Comparison of ENCODE assay signal across 13 cellular contexts in the genomic region with DNA sequence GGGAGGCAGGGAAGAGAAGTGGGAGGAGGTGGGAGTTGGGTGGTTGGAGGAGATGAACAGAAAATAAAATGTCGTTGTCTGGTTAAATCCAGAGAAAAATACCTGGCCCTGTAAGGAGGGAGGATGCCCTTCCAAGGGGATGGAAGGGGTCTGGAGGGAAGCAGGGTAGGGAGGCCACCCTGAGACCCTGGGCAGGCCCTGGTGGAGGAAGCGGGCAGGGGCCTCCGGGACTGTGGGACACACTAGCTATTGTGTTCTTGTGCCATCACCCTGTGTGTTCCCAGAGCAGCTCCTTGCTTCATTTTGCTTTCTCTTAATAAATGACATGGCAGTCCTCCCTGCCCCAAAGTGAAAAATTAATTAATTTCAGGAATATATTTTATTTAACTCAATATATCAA. TPM values are rescaled to one million over a fixed set of nuclear protein-coding genes. Genes with fewer than 3 reads are reported as not detected.
DNase-seq lines count a peak whose midpoint lies in the region; ATAC-seq and TF ChIP-seq lines count a peak whose summit lies in the region.
"Had no signal": no experiment of that assay in that cellular context is flagged by ENCODE, and none has a peak within 500 bp of the region (broad histone marks: within the 10 kb centered on the region; RNA-seq: fewer than 3 reads in every experiment).

No MANE protein-coding gene starts in this region.

- H3K9me3 Mint-ChIP-seq in T-helper 1 cell treated with Interleukin-12 subunit alpha and Interleukin-12 subunit beta and Interleukin-4 antibody, amounts not matched to agents 30 μg/mL and 1 μg/mL, for 36 hours: no peaks in the 10 kb centered on the region
- no peaks in the 10 kb centered on the region for H3K9me3 Mint-ChIP-seq in activated CD8-positive, alpha-beta T cell treated with anti-CD3 and anti-CD28 coated beads, Interleukin-2, amount 10 ng/mL, durations not matched to agents 7 days and 5 days (ENCODE audit: insufficient read depth)
- no peaks in the 10 kb centered on the region for H3K9me3 Mint-ChIP-seq in natural killer cell

- H3K27me3 Mint-ChIP-seq in T-helper 1 cell treated with Interleukin-12 subunit alpha and Interleukin-12 subunit beta and Interleukin-4 antibody, amounts not matched to agents 30 μg/mL and 1 μg/mL, for 36 hours (ENCODE audit: low read depth): no peaks in the 10 kb centered on the region
- no peaks in the 10 kb centered on the region for H3K27me3 Mint-ChIP-seq in activated CD8-positive, alpha-beta T cell treated with anti-CD3 and anti-CD28 coated beads, Interleukin-2, amount 10 ng/mL, durations not matched to agents 7 days and 5 days (ENCODE audit: low read depth)
- no peaks in the 10 kb centered on the region for H3K27me3 Mint-ChIP-seq in natural killer cell (ENCODE audit: low read depth in 2 of 2)

- H3F3A ChIP-seq in DOHH2 (ENCODE audit: control insufficient read depth, insufficient read depth): peaks cover 41% of the 10 kb centered on the region

- peaks cover 3% of the 10 kb centered on the region for H3K79me2 ChIP-seq in DOHH2 (ENCODE audit: control insufficient read depth, low read length)

- H3K36me3 Mint-ChIP-seq in T-helper 1 cell treated with Interleukin-12 subunit alpha and Interleukin-12 subunit beta and Interleukin-4 antibody, amounts not matched to agents 30 μg/mL and 1 μg/mL, for 36 hours (ENCODE audit: low read depth): peaks cover 6% of the 10 kb centered on the region
- H3K36me3 Mint-ChIP-seq in activated CD8-positive, alpha-beta T cell treated with anti-CD3 and anti-CD28 coated beads, Interleukin-2, amount 10 ng/mL, durations not matched to agents 7 days and 5 days (ENCODE audit: low read depth): peaks cover 18% of the 10 kb centered on the region
- no peaks in the 10 kb centered on the region for H3K36me3 Mint-ChIP-seq in natural killer cell

- no peaks in the 10 kb centered on the region for H3K27me3 ChIP-seq in DOHH2 (ENCODE audit: control insufficient read depth, low read length)
- no peaks in the 10 kb centered on the region for H3K27me3 ChIP-seq in thyroid gland
- H3K27me3 ChIP-seq: gastrocnemius medialis, Peyer's patch, suprapubic skin had no signal

- H3K4me2 ChIP-seq in DOHH2 (ENCODE audit: low read length): 0 out of 2 replicates have a peak overlapping the region, but pooled peaks have one; percentile 80

- ATAC-seq in activated CD8-positive, alpha-beta T cell treated with anti-CD3 and anti-CD28 coated beads, Interleukin-2, amount 10 ng/mL, durations not matched to agents 7 days and 5 days: no peak
- no peak for ATAC-seq in natural killer cell
- no peak for ATAC-seq in GM21447 (IDR thresholded peaks at IDR 0.05; ENCODE audit: unreplicated experiment)
- ATAC-seq in GM18868 (IDR thresholded peaks at IDR 0.05; ENCODE audit: unreplicated experiment): no peak

- intact Hi-C loops in natural killer cell (cut with micrococcal nuclease) (loop anchor here (2.0 to 5.0 kb wide), 3 partner anchors 42 to 901 kb away; no protein-coding TSS in a partner anchor), thyroid gland (cut with DNase I) (loop anchor here (10.0 kb wide), 1 partner anchor 394 kb away; no protein-coding TSS in a partner anchor)

- H3K4me3 Mint-ChIP-seq in T-helper 1 cell treated with Interleukin-12 subunit alpha and Interleukin-12 subunit beta and Interleukin-4 antibody, amounts not matched to agents 30 μg/mL and 1 μg/mL, for 36 hours: no peak overlapping the region
- H3K4me3 Mint-ChIP-seq in activated CD8-positive, alpha-beta T cell treated with anti-CD3 and anti-CD28 coated beads, Interleukin-2, amount 10 ng/mL, durations not matched to agents 7 days and 5 days: no peak overlapping the region
- H3K4me3 Mint-ChIP-seq in natural killer cell: no peak overlapping the region

- H3K9me3 ChIP-seq in DOHH2 (ENCODE audit: control insufficient read depth, insufficient read depth, low read length): no peaks in the 10 kb centered on the region
- no peaks in the 10 kb centered on the region for H3K9me3 ChIP-seq in thyroid gland
- H3K9me3 ChIP-seq: gastrocnemius medialis, Peyer's patch, suprapubic skin had no signal

- no peaks in the 10 kb centered on the region for H4K20me1 ChIP-seq in DOHH2 (ENCODE audit: control insufficient read depth, insufficient read depth, low read depth, low read length)

- H3K4me1 Mint-ChIP-seq in T-helper 1 cell treated with Interleukin-12 subunit alpha and Interleukin-12 subunit beta and Interleukin-4 antibody, amounts not matched to agents 30 μg/mL and 1 μg/mL, for 36 hours (ENCODE audit: low read depth): peaks cover 65% of the 10 kb centered on the region
- peaks cover 72% of the 10 kb centered on the region for H3K4me1 Mint-ChIP-seq in activated CD8-positive, alpha-beta T cell treated with anti-CD3 and anti-CD28 coated beads, Interleukin-2, amount 10 ng/mL, durations not matched to agents 7 days and 5 days (ENCODE audit: low read depth)
- H3K4me1 Mint-ChIP-seq in natural killer cell: peaks cover 44% of the 10 kb centered on the region in 2 donors

- POLR2A ChIA-PET in activated CD8-positive, alpha-beta T cell treated with anti-CD3 and anti-CD28 coated beads, Interleukin-2, amount 10 ng/mL, durations not matched to agents 7 days and 5 days (lab: Charles Lee): interaction anchor here (1.7 to 14.2 kb wide), 2 partner anchors 41 to 1007 kb away, joined by 8 to 177 read pairs; a partner anchor contains a TSS

- peak overlapping the region; percentile 97 for H3K27ac Mint-ChIP-seq in T-helper 1 cell treated with Interleukin-12 subunit alpha and Interleukin-12 subunit beta and Interleukin-4 antibody, amounts not matched to agents 30 μg/mL and 1 μg/mL, for 36 hours
- H3K27ac Mint-ChIP-seq in activated CD8-positive, alpha-beta T cell treated with anti-CD3 and anti-CD28 coated beads, Interleukin-2, amount 10 ng/mL, durations not matched to agents 7 days and 5 days: peak overlapping the region; percentile 82
- H3K27ac Mint-ChIP-seq in natural killer cell: peak overlapping the region; percentile 84 to 88

- CTCF ChIA-PET in activated CD8-positive, alpha-beta T cell treated with anti-CD3 and anti-CD28 coated beads, Interleukin-2, amount 10 ng/mL, durations not matched to agents 7 days and 5 days (lab: Charles Lee): interaction anchor here (0.6 to 10.7 kb wide), 22 partner anchors 7 to 1045 kb away, joined by 3 to 441 read pairs (median 4); no protein-coding TSS in a partner anchor

- no peak overlapping the region for H3K4me3 ChIP-seq in DOHH2 (ENCODE audit: low read length)
- H3K4me3 ChIP-seq in thyroid gland (replicated peaks in 1 of 3): no peak overlapping the region
- H3K4me3 ChIP-seq: gastrocnemius medialis, Peyer's patch, suprapubic skin had no signal

- no peak for TF ChIP-seq CTCF in DOHH2 (IDR thresholded peaks at IDR 0.05; ENCODE audit: low read depth, low read length, poor library complexity, severe bottlenecking)
- no peak for TF ChIP-seq CTCF in natural killer cell (IDR thresholded peaks at IDR 0.05)
- no peak for TF ChIP-seq CTCF in thyroid gland (IDR thresholded peaks at IDR 0.05)

- H3K36me3 ChIP-seq in DOHH2 (ENCODE audit: control insufficient read depth, low read length) (no peaks in the 10 kb centered on the region), thyroid gland (no peaks in the 10 kb centered on the region)
- H3K36me3 ChIP-seq: gastrocnemius medialis, Peyer's patch, suprapubic skin had no signal

- DNase-seq in T-helper 1 cell (no peak), natural killer cell (no peak), thyroid gland (no peak)
- DNase-seq in activated CD8-positive, alpha-beta T cell treated with anti-CD3 and anti-CD28 coated beads, Interleukin-2, amount 10 ng/mL, durations not matched to agents 7 days and 5 days: no peak

- no peaks in the 10 kb centered on the region for H3K9me2 ChIP-seq in DOHH2 (replicated peaks; ENCODE audit: control insufficient read depth, low read length)

- H3K4me1 ChIP-seq in DOHH2 (ENCODE audit: control insufficient read depth, low read length): peaks cover 61% of the 10 kb centered on the region
- H3K4me1 ChIP-seq in thyroid gland: peaks cover 4 to 9% of the 10 kb centered on the region in 2 donors
- H3K4me1 ChIP-seq: gastrocnemius medialis had no signal

- H3K27ac ChIP-seq in DOHH2 (ENCODE audit: low read depth, low read length) (no peak overlapping the region), thyroid gland (no peak overlapping the region)
- H3K27ac ChIP-seq: 22Rv1, C4-2B, gastrocnemius medialis, suprapubic skin had no signal

- no peak for TF ChIP-seq POLR2A in thyroid gland (IDR thresholded peaks at IDR 0.05)

- 90 to 92% methylated on average over 3 of the region's 3 CpGs for WGBS in thyroid gland, 2 donors

RNA-seq across cellular contexts. Expression of a gene that starts 11.8 kb away (rescaled TPM):
- total RNA-seq in activated CD8-positive, alpha-beta T cell treated with anti-CD3 and anti-CD28 coated beads, Interleukin-2, amount 10 ng/mL, durations not matched to agents 7 days and 5 days: not detected
- 1 to 10 TPM in 2 of 3 donors, under 1 TPM in 1; 0.34 to 1.2 (median 1.1) TPM for total RNA-seq in natural killer cell
- total RNA-seq in thyroid gland: 1 to 10 TPM in 1 of 4 donors, under 1 TPM in 3; 0.20 to 1.1 (median 0.61) TPM
